In the genomic region with DNA sequence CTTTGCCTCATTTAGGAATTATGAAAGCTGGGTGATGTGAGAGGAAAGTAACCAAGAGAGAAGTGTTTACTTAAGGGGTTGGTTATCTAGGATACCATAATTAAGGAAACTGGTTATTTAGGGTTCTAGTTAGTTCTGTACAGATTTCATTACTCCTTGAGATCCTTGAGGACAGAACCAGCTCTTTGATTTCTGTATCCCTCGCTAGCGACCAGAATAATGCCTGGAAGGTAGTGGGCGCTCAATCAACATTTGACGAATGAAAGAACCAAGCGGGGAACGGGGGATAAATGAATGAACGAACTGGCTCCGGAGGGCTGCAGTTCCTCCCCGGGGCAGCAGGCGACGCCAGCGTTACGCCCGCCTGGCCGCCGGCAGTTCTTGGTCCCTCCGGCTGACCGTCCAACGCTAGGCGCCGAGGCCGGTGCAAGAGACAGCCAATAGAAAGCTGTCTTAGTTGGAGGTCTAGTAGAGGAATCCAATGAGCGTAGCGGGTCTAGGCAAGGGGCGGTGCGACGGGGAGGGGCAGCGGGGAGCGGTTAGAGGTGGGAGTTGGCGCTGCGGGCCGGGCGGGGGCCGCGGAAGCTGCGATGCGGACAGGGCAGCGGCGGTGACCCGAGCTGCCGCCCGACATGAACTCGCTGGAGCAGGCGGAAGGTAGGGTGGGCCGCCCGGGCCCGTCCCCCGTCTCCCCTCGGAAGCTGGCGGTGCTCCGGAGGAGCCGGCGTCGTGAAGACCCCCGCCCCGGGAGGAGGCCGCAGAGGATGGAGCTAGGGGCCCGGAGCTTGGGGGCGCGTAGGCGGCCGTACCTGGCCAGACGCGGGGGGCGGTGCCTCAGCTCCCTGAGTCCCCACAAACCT, we compare ENCODE assay signal across 1 cellular context.
TF ChIP-seq lines count a peak whose summit lies in the region.

Gene CNEP1R1, plus strand, starts transcription at position 542 of the 860 bp plus-strand sequence. Its CDS starts 91 bp downstream, at position 633.

TF ChIP-seq in HepG2, 621 proteins besides CTCF, POLR2A, EP300 and RAD21 (continued from another document and continues in another):
- TF ChIP-seq MLXIP (CRISPR knock-in tag; IDR thresholded peaks at IDR 0.05; ENCODE audit: borderline replicate concordance) (no peak; the same call in 1 of the 2 replicates), ZFP37 (CRISPR knock-in tag; IDR thresholded peaks at IDR 0.05; ENCODE audit: borderline replicate concordance) (0 out of 2 replicates have a peak, but pooled peaks have one; percentile 53), MAF1 (CRISPR knock-in tag; IDR thresholded peaks at IDR 0.05; ENCODE audit: borderline replicate concordance) (0 out of 2 replicates have a peak, but pooled peaks have one; percentile 83), SMAD1 (CRISPR knock-in tag; IDR thresholded peaks at IDR 0.05; ENCODE audit: borderline replicate concordance, low read depth) (0 out of 2 replicates have a peak, but pooled peaks have one; percentile 28), TARDBP (CRISPR knock-in tag; IDR thresholded peaks at IDR 0.05) (peak; percentile 84), MTERF4 (CRISPR knock-in tag; IDR thresholded peaks at IDR 0.05) (no peak), ATAD3A (CRISPR knock-in tag; IDR thresholded peaks at IDR 0.05) (no peak), KAT2B (IDR thresholded peaks at IDR 0.05; ENCODE audit: borderline replicate concordance, low read depth, low read length) (no peak), ZNF256 (CRISPR knock-in tag; conservative IDR thresholded peaks at IDR 0.05) (peak; percentile 94), SP140L (CRISPR knock-in tag; IDR thresholded peaks at IDR 0.05; ENCODE audit: borderline replicate concordance) (peak; percentile 39; the same call in 1 of the 2 replicates), REPIN1 (CRISPR knock-in tag; IDR thresholded peaks at IDR 0.05; ENCODE audit: borderline replicate concordance, low read depth) (peak; percentile 80; the same call in 1 of the 2 replicates), TSC22D2 (CRISPR knock-in tag; IDR thresholded peaks at IDR 0.05; ENCODE audit: borderline replicate concordance) (peak; percentile 31; the same call in 1 of the 2 replicates), ZNF660 (CRISPR knock-in tag; IDR thresholded peaks at IDR 0.05; ENCODE audit: borderline replicate concordance, low read depth) (no peak), GABPB1 (CRISPR knock-in tag; IDR thresholded peaks at IDR 0.05) (peak; percentile 89), U2AF2 (IDR thresholded peaks at IDR 0.05; ENCODE audit: low read depth, low read length) (no peak), ZNF225 (CRISPR knock-in tag; IDR thresholded peaks at IDR 0.05) (peak; percentile 82; the same call in 1 of the 2 replicates), MAX (IDR thresholded peaks at IDR 0.05) (peak; percentile 66; the same call in 1 of the 2 replicates), ZNF782 (CRISPR knock-in tag; IDR thresholded peaks at IDR 0.05; ENCODE audit: borderline replicate concordance) (peak; percentile 35; the same call in 1 of the 2 replicates), ZNF136 (CRISPR knock-in tag; IDR thresholded peaks at IDR 0.05; ENCODE audit: low read depth) (no peak), ZSCAN31 (CRISPR knock-in tag; IDR thresholded peaks at IDR 0.05; ENCODE audit: low read depth) (peak; percentile 71; the same call in 1 of the 2 replicates), ZFX (CRISPR knock-in tag; IDR thresholded peaks at IDR 0.05; ENCODE audit: low read depth) (peak; percentile 97), PCBP1 (IDR thresholded peaks at IDR 0.05; ENCODE audit: borderline replicate concordance, low read depth, low read length) (no peak), MYPOP (CRISPR knock-in tag; IDR thresholded peaks at IDR 0.05) (peak; percentile 83), ZNF180 (CRISPR knock-in tag; IDR thresholded peaks at IDR 0.05; ENCODE audit: borderline replicate concordance, low read depth) (no peak), CBFB (CRISPR knock-in tag; IDR thresholded peaks at IDR 0.05) (peak; percentile 91), ZNF383 (CRISPR knock-in tag; IDR thresholded peaks at IDR 0.05; ENCODE audit: borderline replicate concordance) (no peak), MXI1 (IDR thresholded peaks at IDR 0.05; ENCODE audit: borderline replicate concordance, low read depth, low read length) (peak; percentile 77; the same call in 2 of the 3 replicates), CBX2 (IDR thresholded peaks at IDR 0.05; ENCODE audit: low read depth, low read length) (no peak), CBX2 (CRISPR knock-in tag; IDR thresholded peaks at IDR 0.05; ENCODE audit: low read depth) (no peak), SIN3B (IDR thresholded peaks at IDR 0.05; ENCODE audit: low read length) (peak; percentile 76; the same call in 1 of the 2 replicates), TGIF2 (CRISPR knock-in tag; IDR thresholded peaks at IDR 0.05) (peak; percentile 66; the same call in 1 of the 2 replicates), DNMT1 (CRISPR knock-in tag; IDR thresholded peaks at IDR 0.05) (peak; percentile 87; the same call in 1 of the 2 replicates), ELF3 (CRISPR knock-in tag; IDR thresholded peaks at IDR 0.05) (peak; percentile 76), ZNF850 (CRISPR knock-in tag; conservative IDR thresholded peaks at IDR 0.05) (no peak), ZNF775 (CRISPR knock-in tag; IDR thresholded peaks at IDR 0.05; ENCODE audit: borderline replicate concordance) (no peak), FOXO1 (CRISPR knock-in tag; IDR thresholded peaks at IDR 0.05) (peak; percentile 73), FOXK2 (IDR thresholded peaks at IDR 0.05) (no peak), STAT5B (CRISPR knock-in tag; IDR thresholded peaks at IDR 0.05) (no peak), TRIM22 (IDR thresholded peaks at IDR 0.05) (no peak), SATB2 (CRISPR knock-in tag; IDR thresholded peaks at IDR 0.05) (no peak), NR1H2 (CRISPR knock-in tag; IDR thresholded peaks at IDR 0.05; ENCODE audit: borderline replicate concordance, low read depth) (no peak), ZSCAN12 (CRISPR knock-in tag; IDR thresholded peaks at IDR 0.05) (peak; percentile 87; the same call in 1 of the 2 replicates), PHF21A (CRISPR knock-in tag; IDR thresholded peaks at IDR 0.05) (peak; percentile 93), MYNN (CRISPR knock-in tag; IDR thresholded peaks at IDR 0.05; ENCODE audit: low read depth) (no peak)
- TF ChIP-seq, protein P1, sequence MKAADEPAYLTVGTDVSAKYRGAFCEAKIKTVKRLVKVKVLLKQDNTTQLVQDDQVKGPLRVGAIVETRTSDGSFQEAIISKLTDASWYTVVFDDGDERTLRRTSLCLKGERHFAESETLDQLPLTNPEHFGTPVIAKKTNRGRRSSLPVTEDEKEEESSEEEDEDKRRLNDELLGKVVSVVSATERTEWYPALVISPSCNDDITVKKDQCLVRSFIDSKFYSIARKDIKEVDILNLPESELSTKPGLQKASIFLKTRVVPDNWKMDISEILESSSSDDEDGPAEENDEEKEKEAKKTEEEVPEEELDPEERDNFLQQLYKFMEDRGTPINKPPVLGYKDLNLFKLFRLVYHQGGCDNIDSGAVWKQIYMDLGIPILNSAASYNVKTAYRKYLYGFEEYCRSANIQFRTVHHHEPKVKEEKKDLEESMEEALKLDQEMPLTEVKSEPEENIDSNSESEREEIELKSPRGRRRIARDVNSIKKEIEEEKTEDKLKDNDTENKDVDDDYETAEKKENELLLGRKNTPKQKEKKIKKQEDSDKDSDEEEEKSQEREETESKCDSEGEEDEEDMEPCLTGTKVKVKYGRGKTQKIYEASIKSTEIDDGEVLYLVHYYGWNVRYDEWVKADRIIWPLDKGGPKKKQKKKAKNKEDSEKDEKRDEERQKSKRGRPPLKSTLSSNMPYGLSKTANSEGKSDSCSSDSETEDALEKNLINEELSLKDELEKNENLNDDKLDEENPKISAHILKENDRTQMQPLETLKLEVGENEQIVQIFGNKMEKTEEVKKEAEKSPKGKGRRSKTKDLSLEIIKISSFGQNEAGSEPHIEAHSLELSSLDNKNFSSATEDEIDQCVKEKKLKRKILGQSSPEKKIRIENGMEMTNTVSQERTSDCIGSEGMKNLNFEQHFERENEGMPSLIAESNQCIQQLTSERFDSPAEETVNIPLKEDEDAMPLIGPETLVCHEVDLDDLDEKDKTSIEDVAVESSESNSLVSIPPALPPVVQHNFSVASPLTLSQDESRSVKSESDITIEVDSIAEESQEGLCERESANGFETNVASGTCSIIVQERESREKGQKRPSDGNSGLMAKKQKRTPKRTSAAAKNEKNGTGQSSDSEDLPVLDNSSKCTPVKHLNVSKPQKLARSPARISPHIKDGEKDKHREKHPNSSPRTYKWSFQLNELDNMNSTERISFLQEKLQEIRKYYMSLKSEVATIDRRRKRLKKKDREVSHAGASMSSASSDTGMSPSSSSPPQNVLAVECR (CRISPR knock-in tag; IDR thresholded peaks at IDR 0.05; ENCODE audit: borderline replicate concordance): peak; percentile 96
- TF ChIP-seq, protein P2, sequence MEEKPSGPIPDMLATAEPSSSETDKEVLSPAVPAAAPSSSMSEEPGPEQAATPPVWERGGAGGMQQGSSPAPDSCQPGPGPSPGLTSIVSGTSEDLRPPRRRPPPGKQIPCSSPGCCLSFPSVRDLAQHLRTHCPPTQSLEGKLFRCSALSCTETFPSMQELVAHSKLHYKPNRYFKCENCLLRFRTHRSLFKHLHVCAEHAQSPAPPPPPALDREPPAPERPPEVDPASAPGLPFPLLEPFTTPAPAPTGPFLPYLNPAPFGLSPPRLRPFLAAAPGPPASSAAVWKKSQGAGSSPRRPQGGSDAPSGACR (CRISPR knock-in tag; IDR thresholded peaks at IDR 0.05): peak; percentile 59
- TF ChIP-seq, protein P3, sequence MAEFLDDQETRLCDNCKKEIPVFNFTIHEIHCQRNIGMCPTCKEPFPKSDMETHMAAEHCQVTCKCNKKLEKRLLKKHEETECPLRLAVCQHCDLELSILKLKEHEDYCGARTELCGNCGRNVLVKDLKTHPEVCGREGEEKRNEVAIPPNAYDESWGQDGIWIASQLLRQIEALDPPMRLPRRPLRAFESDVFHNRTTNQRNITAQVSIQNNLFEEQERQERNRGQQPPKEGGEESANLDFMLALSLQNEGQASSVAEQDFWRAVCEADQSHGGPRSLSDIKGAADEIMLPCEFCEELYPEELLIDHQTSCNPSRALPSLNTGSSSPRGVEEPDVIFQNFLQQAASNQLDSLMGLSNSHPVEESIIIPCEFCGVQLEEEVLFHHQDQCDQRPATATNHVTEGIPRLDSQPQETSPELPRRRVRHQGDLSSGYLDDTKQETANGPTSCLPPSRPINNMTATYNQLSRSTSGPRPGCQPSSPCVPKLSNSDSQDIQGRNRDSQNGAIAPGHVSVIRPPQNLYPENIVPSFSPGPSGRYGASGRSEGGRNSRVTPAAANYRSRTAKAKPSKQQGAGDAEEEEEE (CRISPR knock-in tag; IDR thresholded peaks at IDR 0.05; ENCODE audit: borderline replicate concordance): 0 out of 2 replicates have a peak, but pooled peaks have one; percentile 15
